In the genomic region with DNA sequence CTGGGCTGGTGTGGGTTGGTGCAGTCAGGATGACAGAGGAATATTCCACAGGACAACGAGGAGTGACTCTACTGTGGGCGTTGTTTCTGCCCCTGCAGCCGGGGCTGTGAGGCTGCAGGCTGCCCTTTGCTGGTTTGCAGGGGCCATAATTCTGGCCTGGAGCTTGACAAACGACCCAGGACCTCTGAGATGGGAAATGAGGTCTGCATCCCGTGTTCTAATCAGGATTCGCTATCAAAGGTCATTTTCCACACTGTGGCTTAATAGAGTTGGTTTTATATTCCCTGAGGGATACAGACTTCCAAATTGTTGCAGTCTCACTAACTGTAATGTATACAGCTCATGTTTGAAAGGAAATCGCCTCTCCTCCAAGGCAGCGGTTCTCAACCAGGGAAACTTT, we compare ENCODE assay signal across 17 cellular contexts.
DNase-seq lines count a peak whose midpoint lies in the region; FAIRE-seq and TF ChIP-seq lines count a peak whose summit lies in the region.
"Had no signal": no experiment of that assay in that cellular context is flagged by ENCODE, and none has a peak within 500 bp of the region (broad histone marks: within the 10 kb centered on the region; RNA-seq: fewer than 3 reads in every experiment).

No MANE protein-coding gene starts in this region.

- H3K27me3 Mint-ChIP-seq in astrocyte (ENCODE audit: low read depth, unreplicated experiment) = no peaks in the 10 kb centered on the region
- H3K27me3 Mint-ChIP-seq in type B pancreatic cell = no peaks in the 10 kb centered on the region
- H3K27me3 Mint-ChIP-seq: activated CD8-positive, alpha-beta memory T cell treated with anti-CD3 and anti-CD28 coated beads, Interleukin-2, amount 10 ng/mL, durations not matched to agents 7 days and 5 days had no signal

- peak; percentile 6 for DNase-seq in activated T-cell treated with anti-CD3 and anti-CD28 coated beads, Interleukin-2, amount 50 U/mL, for 1 hour
- no peak for DNase-seq in activated T-cell treated with anti-CD3 and anti-CD28 coated beads for 4 hours
- no peak for DNase-seq in astrocyte (ENCODE audit: low read depth)
- no peak for DNase-seq in keratinocyte (ENCODE audit: low read depth, low spot score)
- DNase-seq in type B pancreatic cell (ENCODE audit: extremely low spot score, unreplicated experiment) = no peak
- DNase-seq in medulla oblongata (ENCODE audit: extremely low spot score) = no peak
- DNase-seq in NCI-H1436 treated with DMSO at 0.1 percent for 48 hours (lab: John Stamatoyannopoulos, UW) = no peak
- DNase-seq in cortex of kidney (lab: John Stamatoyannopoulos, UW) = no peak
- DNase-seq: 8988T; activated CD8-positive, alpha-beta memory T cell treated with anti-CD3 and anti-CD28 coated beads, Interleukin-2, amount 10 ng/mL, durations not matched to agents 7 days and 5 days; effector CD8-positive, alpha-beta T cell; NCI-H2029 treated with DMSO at 0.1 percent for 48 hours; NCI-H82; retina; stimulated activated CD4-positive, alpha-beta T cell treated with anti-CD3 and anti-CD28 coated beads, Interleukin-2, amount 100 ng/mL, for 24 hours; thyroid gland had no signal

- H3K27ac Mint-ChIP-seq in astrocyte (ENCODE audit: unreplicated experiment) (peak overlapping the region; percentile 63), type B pancreatic cell (peak overlapping the region; percentile 4)
- H3K27ac Mint-ChIP-seq: activated CD8-positive, alpha-beta memory T cell treated with anti-CD3 and anti-CD28 coated beads, Interleukin-2, amount 10 ng/mL, durations not matched to agents 7 days and 5 days had no signal

- H3K36me3 ChIP-seq in astrocyte (ENCODE audit: insufficient read depth, low read length) = no peaks in the 10 kb centered on the region
- peaks cover 2 to 10% of the 10 kb centered on the region in 2 experiments for H3K36me3 ChIP-seq in keratinocyte (ENCODE audit: control insufficient read depth in 2 of 2, extremely low read depth in 1 of 2, insufficient read depth in 2 of 2, low read length in 2 of 2)
- H3K36me3 ChIP-seq: thyroid gland had no signal

- H3K36me3 Mint-ChIP-seq in astrocyte (ENCODE audit: low read depth, unreplicated experiment) (peaks cover 6% of the 10 kb centered on the region), type B pancreatic cell (peaks cover 10% of the 10 kb centered on the region)

- H4K20me1 ChIP-seq in astrocyte (ENCODE audit: insufficient read depth, low read length) (no peaks in the 10 kb centered on the region), keratinocyte (ENCODE audit: control insufficient read depth, extremely low read depth, insufficient read depth, low read length) (no peaks in the 10 kb centered on the region)

- H3K27ac ChIP-seq in astrocyte (ENCODE audit: low read depth, low read length) (peak overlapping the region; percentile 71), keratinocyte (ENCODE audit: control insufficient read depth, insufficient read depth, low read length) (peak overlapping the region; percentile 82)
- H3K27ac ChIP-seq: thyroid gland had no signal

- dilution Hi-C loops in keratinocyte (cut with MboI; ENCODE audit: extremely low pct_ligation_motif_present, low sequenced_read_pairs) = no loop called here

- no peaks in the 10 kb centered on the region for H3K27me3 ChIP-seq in astrocyte (ENCODE audit: insufficient read depth, low read length)
- no peaks in the 10 kb centered on the region for H3K27me3 ChIP-seq in keratinocyte (ENCODE audit: control insufficient read depth, extremely low read depth, insufficient read depth, low read length)
- H3K27me3 ChIP-seq: thyroid gland had no signal

- TF ChIP-seq CTCF in astrocyte (IDR thresholded peaks at IDR 0.05; ENCODE audit: insufficient read depth, low read depth, low read length) (no peak), keratinocyte (optimal IDR thresholded peaks at IDR 0.05 in 1 of 3, IDR thresholded peaks at IDR 0.05 in 1 of 3, conservative IDR thresholded peaks at IDR 0.05 in 1 of 3; ENCODE audit: extremely low read depth in 1 of 3, insufficient read depth in 2 of 3, low read length in 3 of 3) (no peak), type B pancreatic cell (conservative IDR thresholded peaks at IDR 0.05) (no peak)

- peak overlapping the region; percentile 74 for H3K4me2 ChIP-seq in astrocyte (ENCODE audit: low read length)
- H3K4me2 ChIP-seq in keratinocyte (ENCODE audit: control insufficient read depth, extremely low read depth, insufficient read depth, low read depth, low read length) = no peak overlapping the region

- H3K4me3 Mint-ChIP-seq in astrocyte (ENCODE audit: unreplicated experiment) (no peak overlapping the region), type B pancreatic cell (peak overlapping the region; percentile 19)
- H3K4me3 Mint-ChIP-seq: activated CD8-positive, alpha-beta memory T cell treated with anti-CD3 and anti-CD28 coated beads, Interleukin-2, amount 10 ng/mL, durations not matched to agents 7 days and 5 days had no signal

- H3K4me1 ChIP-seq in astrocyte (ENCODE audit: insufficient read depth, low read length) = peaks cover 31% of the 10 kb centered on the region
- H3K4me1 ChIP-seq in keratinocyte (ENCODE audit: control insufficient read depth, extremely low read depth, insufficient read depth, low read length) = peaks cover 49% of the 10 kb centered on the region

- H3K9me3 Mint-ChIP-seq in astrocyte (ENCODE audit: unreplicated experiment) (no peaks in the 10 kb centered on the region), type B pancreatic cell (no peaks in the 10 kb centered on the region)

- H3K4me1 Mint-ChIP-seq in astrocyte (ENCODE audit: low read depth, unreplicated experiment) = peaks cover 21% of the 10 kb centered on the region
- H3K4me1 Mint-ChIP-seq in type B pancreatic cell (ENCODE audit: unreplicated experiment) = peaks cover 46% of the 10 kb centered on the region

- H2AFZ ChIP-seq in astrocyte (ENCODE audit: low read depth, low read length) (no peak overlapping the region), keratinocyte (ENCODE audit: control insufficient read depth, low read length) (no peak overlapping the region)

- H3K4me3 ChIP-seq in astrocyte (ENCODE audit: insufficient read depth, low read depth, low read length) (no peak overlapping the region), keratinocyte (ENCODE audit: control insufficient read depth in 2 of 3, extremely low read depth in 1 of 3, insufficient read depth in 2 of 3, low read depth in 1 of 3, low read length in 3 of 3) (no peak overlapping the region)
- H3K4me3 ChIP-seq: thyroid gland had no signal

- H3K9ac ChIP-seq in astrocyte (ENCODE audit: low read length) (peak overlapping the region; percentile 54), keratinocyte (ENCODE audit: control insufficient read depth, extremely low read depth, insufficient read depth, low read length) (peak overlapping the region; percentile 61)

- H3K9me1 ChIP-seq in keratinocyte (ENCODE audit: control insufficient read depth, extremely low read depth, insufficient read depth, low read length) = no peaks in the 10 kb centered on the region

- no peak for FAIRE-seq in astrocyte (lab: Jason Lieb, UNC)
- FAIRE-seq in keratinocyte (lab: Jason Lieb, UNC) = peak; percentile 13
- FAIRE-seq: islet of Langerhans had no signal

- H3K79me2 ChIP-seq in astrocyte (ENCODE audit: insufficient read depth, low read length) = peaks cover 33% of the 10 kb centered on the region
- peaks cover 42% of the 10 kb centered on the region for H3K79me2 ChIP-seq in keratinocyte (ENCODE audit: control insufficient read depth, insufficient read depth, low read length)

- no peaks in the 10 kb centered on the region for H3K9me3 ChIP-seq in astrocyte (ENCODE audit: insufficient read depth, low read depth, low read length)
- H3K9me3 ChIP-seq in keratinocyte (ENCODE audit: control insufficient read depth, low read depth, low read length) = no peaks in the 10 kb centered on the region
- H3K9me3 ChIP-seq: thyroid gland had no signal
